ENCODE assay signal across 19 cellular contexts in genomic region chrX:9856596-9856995, GRCh38.
"Had no signal": no experiment of that assay in that cellular context is flagged by ENCODE, and none has a peak within 500 bp of the region (broad histone marks: within the 10 kb centered on the region; RNA-seq: fewer than 3 reads in every experiment).

No MANE protein-coding gene starts in this region.

- H3K36me3 Mint-ChIP-seq: natural killer cell treated with Interleukin-12 subunit alpha and Interleukin-12 subunit beta and Interleukin-15 and Interleukin-18, amount 100 ng/mL, for 72 hours had no signal

- DNase-seq: cerebellar nuclear complex; foreskin melanocyte; heart right ventricle; hypothalamus; kidney glomerular epithelial cell; midbrain; stimulated activated CD4-positive, alpha-beta T cell treated with anti-CD3 and anti-CD28 coated beads, Interleukin-12 subunit alpha, Interleukin-12 subunit beta, amount 100 ng/mL, for 4 hours; stimulated activated naive CD4-positive, alpha-beta T cell; stomach; substantia nigra; transverse colon; uterus had no signal

- FAIRE-seq: colon, islet of Langerhans had no signal

- H3K9me3 ChIP-seq: heart right ventricle, stomach, thoracic aorta, transverse colon, uterus had no signal

- H3K4me3 ChIP-seq: heart right ventricle, skin epidermis, stomach, thoracic aorta, transverse colon, uterus had no signal

- H3K27ac ChIP-seq: skin epidermis, stomach, thoracic aorta, transverse colon had no signal

- H3K27me3 ChIP-seq: stomach, transverse colon, uterus had no signal

- H3K9me3 Mint-ChIP-seq: dendritic cell treated with granulocyte-macrophage colony-stimulating factor and Interleukin-4, amounts not matched to agents 40 ng/mL and 50 ng/mL, for 4 days; natural killer cell treated with Interleukin-12 subunit alpha and Interleukin-12 subunit beta and Interleukin-15 and Interleukin-18, amount 100 ng/mL, for 72 hours had no signal

- H3K36me3 ChIP-seq: heart right ventricle, stomach, thoracic aorta, transverse colon, uterus had no signal

- H3K27ac Mint-ChIP-seq: dendritic cell treated with granulocyte-macrophage colony-stimulating factor and Interleukin-4, amounts not matched to agents 40 ng/mL and 50 ng/mL, for 4 days; natural killer cell treated with Interleukin-12 subunit alpha and Interleukin-12 subunit beta and Interleukin-15 and Interleukin-18, amount 100 ng/mL, for 72 hours had no signal

- H3K4me1 ChIP-seq: heart right ventricle, stomach, transverse colon, uterus had no signal

- ATAC-seq: natural killer cell treated with Interleukin-12 subunit alpha and Interleukin-12 subunit beta and Interleukin-15 and Interleukin-18, amount 100 ng/mL, for 72 hours; sciatic nerve had no signal

- H3K4me3 Mint-ChIP-seq: dendritic cell treated with granulocyte-macrophage colony-stimulating factor and Interleukin-4, amounts not matched to agents 40 ng/mL and 50 ng/mL, for 4 days; natural killer cell treated with Interleukin-12 subunit alpha and Interleukin-12 subunit beta and Interleukin-15 and Interleukin-18, amount 100 ng/mL, for 72 hours had no signal
